Comparison of ENCODE assay signal across 8 cellular contexts in the genomic region with DNA sequence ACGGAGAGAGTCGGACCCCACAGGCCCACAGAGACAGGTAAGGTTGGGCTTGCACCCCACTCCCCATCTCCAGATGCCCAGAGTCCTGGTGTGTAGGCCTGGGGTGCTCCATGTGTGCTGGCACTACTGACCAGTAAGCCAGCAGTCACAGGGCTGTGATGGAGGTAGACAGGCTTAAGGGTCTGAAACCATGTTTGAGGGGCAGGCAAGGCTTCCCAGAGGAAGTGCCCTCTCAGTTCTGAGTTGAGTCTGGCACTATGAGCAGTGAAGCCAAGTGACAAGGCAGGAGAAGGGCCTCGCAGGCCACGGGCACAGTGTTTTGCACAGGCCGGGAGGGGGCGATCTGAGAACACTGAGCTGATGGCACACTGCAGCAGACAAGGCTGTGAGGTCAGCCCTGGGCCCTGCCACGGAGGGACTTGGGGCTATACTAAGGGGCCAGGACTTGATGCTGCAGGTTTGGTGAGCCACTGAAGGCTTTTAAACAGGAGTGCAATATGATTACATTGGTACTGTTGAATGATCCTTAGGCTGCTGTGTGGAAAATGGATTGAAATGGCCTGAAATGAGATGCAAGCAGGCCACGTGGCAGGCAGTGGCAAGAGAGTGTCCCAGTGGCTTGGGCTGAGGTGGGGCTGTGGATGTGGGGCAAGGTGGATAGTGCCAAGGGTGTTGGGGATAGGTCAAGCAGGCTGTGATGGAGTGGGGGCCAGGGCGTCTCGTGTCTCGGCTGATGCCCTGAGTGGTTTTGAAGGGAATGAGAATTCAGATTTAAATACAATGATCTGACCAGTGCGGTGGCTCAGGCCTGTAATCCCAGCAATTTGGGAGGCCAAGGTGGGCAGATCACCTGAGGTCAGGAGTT. TPM values are rescaled to one million over a fixed set of nuclear protein-coding genes. Genes with fewer than 3 reads are reported as not detected.
DNase-seq lines count a peak whose midpoint lies in the region; ATAC-seq and TF ChIP-seq lines count a peak whose summit lies in the region.

No MANE protein-coding gene starts in this region.

- ATAC-seq in GM19463 (IDR thresholded peaks at IDR 0.05; ENCODE audit: unreplicated experiment), result peak; percentile 88
- ATAC-seq in GM18519 (IDR thresholded peaks at IDR 0.05; ENCODE audit: low FRiP score, unreplicated experiment), result no peak

- no peaks in the 10 kb centered on the region for H3K27me3 ChIP-seq in hepatocyte

- 54% methylated on average over 11 of the region's 12 CpGs for WGBS in hepatocyte (ENCODE audit: low lambda C conversion rate, missing lambda C conversion rate)

- H3K4me2 ChIP-seq in hepatocyte, result no peak overlapping the region

- peak overlapping the region; percentile 31 for H3K27ac ChIP-seq in angular gyrus (ENCODE audit: low read depth, low read length)
- H3K27ac ChIP-seq in hepatocyte, result no peak overlapping the region

- H3K36me3 ChIP-seq in hepatocyte (replicated peaks; ENCODE audit: insufficient read depth, low read depth), result no peaks in the 10 kb centered on the region

- H3K9me3 ChIP-seq in hepatocyte (ENCODE audit: low read depth), result no peaks in the 10 kb centered on the region

- TF ChIP-seq CTCF in LNCAP (IDR thresholded peaks at IDR 0.05), result peak; percentile 83
- peak; percentile 70 for TF ChIP-seq CTCF in hepatocyte (IDR thresholded peaks at IDR 0.05; ENCODE audit: poor library complexity)

- DNase-seq in CD1c-positive myeloid dendritic cell (ENCODE audit: extremely low spot score), result peak; percentile 78
- peak; percentile 62 for DNase-seq in T-helper 9 cell
- peak; percentile 90 for DNase-seq in hepatocyte (ENCODE audit: low spot score)
- DNase-seq in stimulated activated CD4-positive, alpha-beta T cell treated with anti-CD3 and anti-CD28 coated beads, Interleukin-12 subunit alpha, Interleukin-12 subunit beta, amount 100 ng/mL, for 24 hours (ENCODE audit: low read depth in 2 of 2), result peak; percentile 53 to 71

- no peak overlapping the region for H2AFZ ChIP-seq in hepatocyte

- H3K79me2 ChIP-seq in hepatocyte, result no peaks in the 10 kb centered on the region

- peaks cover 23% of the 10 kb centered on the region for H3K4me1 ChIP-seq in hepatocyte (ENCODE audit: insufficient read depth)

- no peaks in the 10 kb centered on the region for H4K20me1 ChIP-seq in hepatocyte (ENCODE audit: insufficient read depth, poor library complexity, severe bottlenecking)

- H3K4me3 ChIP-seq in hepatocyte, result no peak overlapping the region

- no peaks in the 10 kb centered on the region for H3K9me2 ChIP-seq in hepatocyte (replicated peaks; ENCODE audit: insufficient read depth)

RNA-seq across cellular contexts. Expression of gene TTBK1, which starts 20.3 kb away (rescaled TPM):
- total RNA-seq in hepatocyte, result 0.36 and 1.1 TPM in 2 replicates
- 0.34 and 0.52 TPM in 2 replicates for polyA plus RNA-seq in hepatocyte

RNA-seq across cellular contexts. Expression of gene DNPH1, which starts 34.3 kb away (rescaled TPM):
- 105 and 124 TPM in 2 replicates for total RNA-seq in hepatocyte
- polyA plus RNA-seq in hepatocyte, result 136 and 153 TPM in 2 replicates

RNA-seq across cellular contexts. Expression of gene SLC22A7, which starts 34.5 kb away (rescaled TPM):
- total RNA-seq in hepatocyte, result 24.3 and 31.5 TPM in 2 replicates
- 18.5 and 40.1 TPM in 2 replicates for polyA plus RNA-seq in hepatocyte

RNA-seq across cellular contexts. Expression of gene CRIP3, which starts 45.1 kb away (rescaled TPM):
- 0.80 and 1.6 TPM in 2 replicates for total RNA-seq in hepatocyte
- polyA plus RNA-seq in hepatocyte, result 1.0 and 1.5 TPM in 2 replicates
